1 cellular context compared by ENCODE assay signal in the genomic region with DNA sequence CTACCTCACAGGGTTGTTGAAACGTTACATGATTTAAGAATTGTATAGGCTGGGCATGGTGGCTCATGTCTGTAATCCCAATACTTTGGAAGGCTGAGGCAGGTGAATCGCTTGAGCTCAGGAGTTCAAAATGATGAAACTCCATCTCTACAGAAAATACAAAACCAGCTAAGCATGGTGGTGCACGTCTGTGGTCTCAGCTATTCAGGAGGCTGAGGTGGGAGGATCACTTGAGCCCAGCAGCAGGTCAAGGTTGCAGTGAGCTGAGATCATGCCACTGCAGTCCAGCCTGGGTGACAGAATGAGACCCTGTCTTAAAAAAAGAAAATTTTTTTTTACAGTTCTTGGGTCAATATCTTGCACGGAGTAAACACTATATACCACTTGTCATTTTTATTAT.
TF ChIP-seq lines count a peak whose summit lies in the region.

No MANE protein-coding gene starts in this region.

TF ChIP-seq in SK-N-SH, 30 proteins besides CTCF, POLR2A, EP300 and RAD21 (continued from another document):
- TF ChIP-seq, protein P1, sequence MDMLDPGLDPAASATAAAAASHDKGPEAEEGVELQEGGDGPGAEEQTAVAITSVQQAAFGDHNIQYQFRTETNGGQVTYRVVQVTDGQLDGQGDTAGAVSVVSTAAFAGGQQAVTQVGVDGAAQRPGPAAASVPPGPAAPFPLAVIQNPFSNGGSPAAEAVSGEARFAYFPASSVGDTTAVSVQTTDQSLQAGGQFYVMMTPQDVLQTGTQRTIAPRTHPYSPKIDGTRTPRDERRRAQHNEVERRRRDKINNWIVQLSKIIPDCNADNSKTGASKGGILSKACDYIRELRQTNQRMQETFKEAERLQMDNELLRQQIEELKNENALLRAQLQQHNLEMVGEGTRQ (IDR thresholded peaks at IDR 0.05; ENCODE audit: borderline replicate concordance, low read depth, low read length), result no peak
- no peak for TF ChIP-seq MEF2A (IDR thresholded peaks at IDR 0.05; ENCODE audit: borderline replicate concordance, low read depth)
